ENCODE assay signal across 1 cellular context in the genomic region with DNA sequence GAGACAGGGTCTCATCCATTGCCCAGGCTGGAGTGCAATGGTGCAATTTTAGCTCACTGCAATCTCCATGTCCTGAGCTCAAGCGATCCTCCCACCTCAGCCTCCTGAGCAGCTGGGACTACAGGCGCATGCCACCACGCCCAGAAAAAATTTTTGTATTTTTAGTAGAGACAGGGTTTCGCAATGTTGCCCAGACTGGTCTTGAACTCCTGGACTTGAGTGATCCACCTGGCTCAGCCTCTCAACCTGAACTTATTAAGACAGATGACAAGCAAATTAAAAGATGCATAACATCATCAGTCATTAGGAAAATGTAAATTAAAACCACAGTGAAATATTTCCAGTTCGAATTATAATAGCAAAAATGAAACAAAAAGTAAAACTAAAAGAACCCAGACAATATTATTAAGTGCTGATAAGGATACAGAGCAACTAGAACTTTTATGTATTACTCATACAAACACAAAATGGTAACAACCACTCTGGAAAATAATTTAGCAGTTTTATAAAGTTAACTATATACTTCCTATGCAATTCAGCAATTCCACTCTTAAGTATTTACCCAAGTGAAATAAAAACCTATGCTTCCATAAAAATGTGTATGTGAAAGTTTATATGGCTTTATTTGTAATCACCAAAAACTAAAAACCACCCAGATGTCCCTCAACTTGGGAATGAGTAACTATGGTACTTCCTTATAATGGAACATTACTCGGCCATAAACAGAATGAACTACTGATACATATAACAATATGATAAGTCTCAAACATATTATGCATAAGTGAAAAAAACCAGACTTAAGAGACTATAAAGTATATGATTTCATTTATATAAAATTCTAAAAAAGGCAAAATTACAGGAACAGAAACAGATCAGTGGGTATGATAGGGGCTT.
A peak's percentile ranks its signal among the peaks of the same experiment; 100 is the strongest.
TF ChIP-seq lines count a peak whose summit lies in the region.

No MANE protein-coding gene starts in this region.

TF ChIP-seq in K562, 482 proteins besides CTCF, POLR2A, EP300 and RAD21:
- TF ChIP-seq TAF15 (IDR thresholded peaks at IDR 0.05; ENCODE audit: low read depth, low read length) (no peak), CEBPB (tag; IDR thresholded peaks at IDR 0.05) (peak; percentile 94), ZNF23 (CRISPR knock-in tag; IDR thresholded peaks at IDR 0.05) (no peak), BRF1 (IDR thresholded peaks at IDR 0.05; ENCODE audit: borderline replicate concordance, extremely low read depth, insufficient read length) (no peak), ZNF778 (CRISPR knock-in tag; IDR thresholded peaks at IDR 0.05) (no peak), CEBPG (CRISPR knock-in tag; IDR thresholded peaks at IDR 0.05) (no peak), CEBPG (tag; conservative IDR thresholded peaks at IDR 0.05 in 1 of 2, IDR thresholded peaks at IDR 0.05 in 1 of 2) (peak; percentile 44 to 69; a peak in 3 of 4 replicates), SNRNP70 (optimal IDR thresholded peaks at IDR 0.05; ENCODE audit: low read depth, low read length) (no peak), POU5F1 (IDR thresholded peaks at IDR 0.05; ENCODE audit: borderline replicate concordance, low read depth, low read length, partially characterized antibody) (no peak), EGR1 (conservative IDR thresholded peaks at IDR 0.05) (no peak), ZNF146 (CRISPR knock-in tag; IDR thresholded peaks at IDR 0.05; ENCODE audit: unreplicated experiment) (peak; percentile 55), TSC22D4 (tag; IDR thresholded peaks at IDR 0.05) (no peak)
- TF ChIP-seq, protein P1, sequence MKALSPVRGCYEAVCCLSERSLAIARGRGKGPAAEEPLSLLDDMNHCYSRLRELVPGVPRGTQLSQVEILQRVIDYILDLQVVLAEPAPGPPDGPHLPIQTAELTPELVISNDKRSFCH (CRISPR knock-in tag; IDR thresholded peaks at IDR 0.05), result no peak
- TF ChIP-seq, protein P1 (tag; IDR thresholded peaks at IDR 0.05), result no peak
- TF ChIP-seq, protein P2, sequence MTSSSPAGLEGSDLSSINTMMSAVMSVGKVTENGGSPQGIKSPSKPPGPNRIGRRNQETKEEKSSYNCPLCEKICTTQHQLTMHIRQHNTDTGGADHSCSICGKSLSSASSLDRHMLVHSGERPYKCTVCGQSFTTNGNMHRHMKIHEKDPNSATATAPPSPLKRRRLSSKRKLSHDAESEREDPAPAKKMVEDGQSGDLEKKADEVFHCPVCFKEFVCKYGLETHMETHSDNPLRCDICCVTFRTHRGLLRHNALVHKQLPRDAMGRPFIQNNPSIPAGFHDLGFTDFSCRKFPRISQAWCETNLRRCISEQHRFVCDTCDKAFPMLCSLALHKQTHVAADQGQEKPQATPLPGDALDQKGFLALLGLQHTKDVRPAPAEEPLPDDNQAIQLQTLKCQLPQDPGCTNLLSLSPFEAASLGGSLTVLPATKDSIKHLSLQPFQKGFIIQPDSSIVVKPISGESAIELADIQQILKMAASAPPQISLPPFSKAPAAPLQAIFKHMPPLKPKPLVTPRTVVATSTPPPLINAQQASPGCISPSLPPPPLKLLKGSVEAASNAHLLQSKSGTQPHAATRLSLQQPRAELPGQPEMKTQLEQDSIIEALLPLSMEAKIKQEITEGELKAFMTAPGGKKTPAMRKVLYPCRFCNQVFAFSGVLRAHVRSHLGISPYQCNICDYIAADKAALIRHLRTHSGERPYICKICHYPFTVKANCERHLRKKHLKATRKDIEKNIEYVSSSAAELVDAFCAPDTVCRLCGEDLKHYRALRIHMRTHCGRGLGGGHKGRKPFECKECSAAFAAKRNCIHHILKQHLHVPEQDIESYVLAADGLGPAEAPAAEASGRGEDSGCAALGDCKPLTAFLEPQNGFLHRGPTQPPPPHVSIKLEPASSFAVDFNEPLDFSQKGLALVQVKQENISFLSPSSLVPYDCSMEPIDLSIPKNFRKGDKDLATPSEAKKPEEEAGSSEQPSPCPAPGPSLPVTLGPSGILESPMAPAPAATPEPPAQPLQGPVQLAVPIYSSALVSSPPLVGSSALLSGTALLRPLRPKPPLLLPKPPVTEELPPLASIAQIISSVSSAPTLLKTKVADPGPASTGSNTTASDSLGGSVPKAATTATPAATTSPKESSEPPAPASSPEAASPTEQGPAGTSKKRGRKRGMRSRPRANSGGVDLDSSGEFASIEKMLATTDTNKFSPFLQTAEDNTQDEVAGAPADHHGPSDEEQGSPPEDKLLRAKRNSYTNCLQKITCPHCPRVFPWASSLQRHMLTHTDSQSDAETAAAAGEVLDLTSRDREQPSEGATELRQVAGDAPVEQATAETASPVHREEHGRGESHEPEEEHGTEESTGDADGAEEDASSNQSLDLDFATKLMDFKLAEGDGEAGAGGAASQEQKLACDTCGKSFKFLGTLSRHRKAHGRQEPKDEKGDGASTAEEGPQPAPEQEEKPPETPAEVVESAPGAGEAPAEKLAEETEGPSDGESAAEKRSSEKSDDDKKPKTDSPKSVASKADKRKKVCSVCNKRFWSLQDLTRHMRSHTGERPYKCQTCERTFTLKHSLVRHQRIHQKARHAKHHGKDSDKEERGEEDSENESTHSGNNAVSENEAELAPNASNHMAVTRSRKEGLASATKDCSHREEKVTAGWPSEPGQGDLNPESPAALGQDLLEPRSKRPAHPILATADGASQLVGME (CRISPR knock-in tag; IDR thresholded peaks at IDR 0.05), result no peak
- TF ChIP-seq, protein P3, sequence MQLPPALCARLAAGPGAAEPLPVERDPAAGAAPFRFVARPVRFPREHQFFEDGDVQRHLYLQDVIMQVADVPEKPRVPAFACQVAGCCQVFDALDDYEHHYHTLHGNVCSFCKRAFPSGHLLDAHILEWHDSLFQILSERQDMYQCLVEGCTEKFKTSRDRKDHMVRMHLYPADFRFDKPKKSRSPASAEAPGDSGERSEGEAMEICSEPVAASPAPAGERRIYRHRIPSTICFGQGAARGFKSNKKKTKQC (CRISPR knock-in tag; IDR thresholded peaks at IDR 0.05), result no peak
- TF ChIP-seq, protein P4, sequence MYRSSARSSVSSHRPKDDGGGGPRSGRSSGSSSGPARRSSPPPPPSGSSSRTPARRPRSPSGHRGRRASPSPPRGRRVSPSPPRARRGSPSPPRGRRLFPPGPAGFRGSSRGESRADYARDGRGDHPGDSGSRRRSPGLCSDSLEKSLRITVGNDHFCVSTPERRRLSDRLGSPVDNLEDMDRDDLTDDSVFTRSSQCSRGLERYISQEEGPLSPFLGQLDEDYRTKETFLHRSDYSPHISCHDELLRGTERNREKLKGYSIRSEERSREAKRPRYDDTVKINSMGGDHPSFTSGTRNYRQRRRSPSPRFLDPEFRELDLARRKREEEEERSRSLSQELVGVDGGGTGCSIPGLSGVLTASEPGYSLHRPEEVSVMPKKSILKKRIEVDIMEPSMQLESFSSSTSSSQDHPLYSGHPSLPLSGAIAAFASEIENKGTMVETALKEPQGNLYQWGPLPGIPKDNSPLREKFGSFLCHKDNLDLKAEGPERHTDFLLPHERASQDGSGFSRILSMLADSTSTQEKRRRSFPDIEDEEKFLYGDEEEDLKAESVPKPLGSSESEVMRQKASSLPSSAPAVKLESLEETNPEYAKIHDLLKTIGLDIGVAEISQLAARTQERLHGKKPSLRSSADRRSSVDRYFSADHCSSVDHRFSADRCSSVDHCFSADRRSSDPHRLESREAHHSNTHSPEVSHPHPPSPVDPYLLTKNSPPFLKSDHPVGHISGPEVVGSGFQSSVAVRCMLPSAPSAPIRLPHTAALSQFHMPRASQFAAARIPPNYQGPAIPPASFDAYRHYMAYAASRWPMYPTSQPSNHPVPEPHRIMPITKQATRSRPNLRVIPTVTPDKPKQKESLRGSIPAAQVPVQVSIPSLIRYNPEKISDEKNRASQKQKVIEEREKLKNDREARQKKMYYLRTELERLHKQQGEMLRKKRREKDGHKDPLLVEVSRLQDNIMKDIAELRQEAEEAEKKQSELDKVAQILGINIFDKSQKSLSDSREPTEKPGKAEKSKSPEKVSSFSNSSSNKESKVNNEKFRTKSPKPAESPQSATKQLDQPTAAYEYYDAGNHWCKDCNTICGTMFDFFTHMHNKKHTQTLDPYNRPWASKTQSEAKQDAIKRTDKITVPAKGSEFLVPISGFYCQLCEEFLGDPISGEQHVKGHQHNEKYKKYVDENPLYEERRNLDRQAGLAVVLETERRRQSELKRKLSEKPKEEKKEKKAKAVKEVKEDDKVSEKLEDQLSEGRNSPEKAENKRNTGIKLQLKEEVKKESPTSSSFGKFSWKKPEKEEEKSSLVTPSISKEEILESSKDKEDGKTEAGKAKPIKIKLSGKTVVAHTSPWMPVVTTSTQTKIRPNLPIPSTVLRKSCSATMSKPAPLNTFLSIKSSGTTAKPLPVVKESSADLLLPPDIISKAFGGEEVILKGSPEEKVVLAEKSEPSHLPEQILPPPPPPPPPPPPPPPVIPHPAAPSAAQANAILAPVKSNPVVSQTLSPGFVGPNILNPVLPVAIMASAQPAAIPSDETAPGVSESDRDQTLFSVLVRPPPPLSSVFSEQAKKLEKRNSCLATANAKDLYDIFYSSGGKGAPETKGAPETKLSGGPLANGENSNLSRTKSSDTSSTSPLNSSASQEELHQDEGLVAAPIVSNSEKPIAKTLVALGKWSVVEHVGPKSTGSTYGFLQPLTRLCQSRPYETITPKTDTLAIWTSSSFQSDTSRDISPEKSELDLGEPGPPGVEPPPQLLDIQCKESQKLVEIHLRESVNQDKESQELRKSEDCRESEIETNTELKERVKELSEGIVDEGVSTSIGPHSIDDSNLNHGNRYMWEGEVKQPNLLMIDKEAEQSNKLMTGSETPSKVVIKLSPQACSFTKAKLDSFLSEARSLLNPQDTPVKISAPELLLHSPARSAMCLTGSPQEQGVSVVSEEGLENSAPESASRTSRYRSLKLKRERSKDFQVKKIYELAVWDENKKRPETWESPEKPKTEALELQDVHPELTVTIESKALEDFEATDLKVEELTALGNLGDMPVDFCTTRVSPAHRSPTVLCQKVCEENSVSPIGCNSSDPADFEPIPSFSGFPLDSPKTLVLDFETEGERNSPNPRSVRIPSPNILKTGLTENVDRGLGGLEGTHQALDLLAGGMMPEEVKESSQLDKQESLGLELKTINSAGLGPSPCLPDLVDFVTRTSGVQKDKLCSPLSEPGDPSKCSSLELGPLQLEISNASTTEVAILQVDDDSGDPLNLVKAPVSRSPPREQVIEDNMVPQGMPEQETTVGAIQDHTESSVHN (IDR thresholded peaks at IDR 0.05; ENCODE audit: borderline replicate concordance in 1 of 2, low read depth in 1 of 2), result no peak
- TF ChIP-seq, protein P5, sequence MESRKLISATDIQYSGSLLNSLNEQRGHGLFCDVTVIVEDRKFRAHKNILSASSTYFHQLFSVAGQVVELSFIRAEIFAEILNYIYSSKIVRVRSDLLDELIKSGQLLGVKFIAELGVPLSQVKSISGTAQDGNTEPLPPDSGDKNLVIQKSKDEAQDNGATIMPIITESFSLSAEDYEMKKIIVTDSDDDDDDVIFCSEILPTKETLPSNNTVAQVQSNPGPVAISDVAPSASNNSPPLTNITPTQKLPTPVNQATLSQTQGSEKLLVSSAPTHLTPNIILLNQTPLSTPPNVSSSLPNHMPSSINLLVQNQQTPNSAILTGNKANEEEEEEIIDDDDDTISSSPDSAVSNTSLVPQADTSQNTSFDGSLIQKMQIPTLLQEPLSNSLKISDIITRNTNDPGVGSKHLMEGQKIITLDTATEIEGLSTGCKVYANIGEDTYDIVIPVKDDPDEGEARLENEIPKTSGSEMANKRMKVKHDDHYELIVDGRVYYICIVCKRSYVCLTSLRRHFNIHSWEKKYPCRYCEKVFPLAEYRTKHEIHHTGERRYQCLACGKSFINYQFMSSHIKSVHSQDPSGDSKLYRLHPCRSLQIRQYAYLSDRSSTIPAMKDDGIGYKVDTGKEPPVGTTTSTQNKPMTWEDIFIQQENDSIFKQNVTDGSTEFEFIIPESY (CRISPR knock-in tag; IDR thresholded peaks at IDR 0.05), result no peak
- TF ChIP-seq, protein P6, sequence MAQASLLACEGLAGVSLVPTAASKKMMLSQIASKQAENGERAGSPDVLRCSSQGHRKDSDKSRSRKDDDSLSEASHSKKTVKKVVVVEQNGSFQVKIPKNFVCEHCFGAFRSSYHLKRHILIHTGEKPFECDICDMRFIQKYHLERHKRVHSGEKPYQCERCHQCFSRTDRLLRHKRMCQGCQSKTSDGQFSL (CRISPR knock-in tag; IDR thresholded peaks at IDR 0.05), result no peak
- TF ChIP-seq, protein P6 (tag; IDR thresholded peaks at IDR 0.05), result no peak
